1 cellular context compared by ENCODE assay signal in the genomic region with DNA sequence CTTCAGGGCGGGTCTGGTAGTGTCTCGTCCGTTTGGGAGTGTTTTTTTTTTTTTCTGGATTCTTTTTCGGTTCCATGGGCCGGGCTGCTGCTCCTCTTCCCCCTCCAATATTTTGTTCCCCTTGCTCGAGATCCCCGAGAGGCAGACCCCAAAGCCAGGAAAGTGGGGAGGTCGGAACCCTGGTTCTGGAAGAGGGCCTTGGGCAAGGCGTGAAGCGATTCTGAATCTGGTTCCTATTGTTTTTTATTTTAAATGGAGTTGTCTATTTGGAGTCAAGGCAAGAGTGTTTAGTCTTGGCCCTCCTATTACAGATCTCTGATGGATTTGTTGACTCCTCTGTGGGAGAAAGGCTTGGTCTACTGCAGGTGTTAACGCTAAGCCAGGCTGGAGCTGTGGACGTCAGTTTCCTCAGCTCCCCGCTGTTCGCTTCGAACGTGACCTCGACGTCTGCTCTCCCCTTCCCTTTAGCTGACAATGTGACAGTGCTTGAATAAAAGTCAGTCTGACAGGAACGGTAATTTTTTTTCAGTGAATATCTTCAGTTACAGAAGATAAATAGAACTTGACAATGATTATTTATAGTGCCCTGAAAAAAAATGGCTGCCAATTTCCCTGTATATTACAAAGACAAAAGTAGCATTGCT.
TF ChIP-seq lines count a peak whose summit lies in the region.

No MANE protein-coding gene starts in this region.

TF ChIP-seq in GM12878, 131 proteins besides CTCF, POLR2A, EP300 and RAD21 (continued from another document):
- TF ChIP-seq, protein P1, sequence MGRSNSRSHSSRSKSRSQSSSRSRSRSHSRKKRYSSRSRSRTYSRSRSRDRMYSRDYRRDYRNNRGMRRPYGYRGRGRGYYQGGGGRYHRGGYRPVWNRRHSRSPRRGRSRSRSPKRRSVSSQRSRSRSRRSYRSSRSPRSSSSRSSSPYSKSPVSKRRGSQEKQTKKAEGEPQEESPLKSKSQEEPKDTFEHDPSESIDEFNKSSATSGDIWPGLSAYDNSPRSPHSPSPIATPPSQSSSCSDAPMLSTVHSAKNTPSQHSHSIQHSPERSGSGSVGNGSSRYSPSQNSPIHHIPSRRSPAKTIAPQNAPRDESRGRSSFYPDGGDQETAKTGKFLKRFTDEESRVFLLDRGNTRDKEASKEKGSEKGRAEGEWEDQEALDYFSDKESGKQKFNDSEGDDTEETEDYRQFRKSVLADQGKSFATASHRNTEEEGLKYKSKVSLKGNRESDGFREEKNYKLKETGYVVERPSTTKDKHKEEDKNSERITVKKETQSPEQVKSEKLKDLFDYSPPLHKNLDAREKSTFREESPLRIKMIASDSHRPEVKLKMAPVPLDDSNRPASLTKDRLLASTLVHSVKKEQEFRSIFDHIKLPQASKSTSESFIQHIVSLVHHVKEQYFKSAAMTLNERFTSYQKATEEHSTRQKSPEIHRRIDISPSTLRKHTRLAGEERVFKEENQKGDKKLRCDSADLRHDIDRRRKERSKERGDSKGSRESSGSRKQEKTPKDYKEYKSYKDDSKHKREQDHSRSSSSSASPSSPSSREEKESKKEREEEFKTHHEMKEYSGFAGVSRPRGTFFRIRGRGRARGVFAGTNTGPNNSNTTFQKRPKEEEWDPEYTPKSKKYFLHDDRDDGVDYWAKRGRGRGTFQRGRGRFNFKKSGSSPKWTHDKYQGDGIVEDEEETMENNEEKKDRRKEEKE (IDR thresholded peaks at IDR 0.05), result no peak
- TF ChIP-seq EED (IDR thresholded peaks at IDR 0.05; ENCODE audit: low read depth) (no peak), TCF12 (IDR thresholded peaks at IDR 0.05; ENCODE audit: low read depth, low read length) (no peak), ATF7 (IDR thresholded peaks at IDR 0.05; ENCODE audit: low read depth) (peak; percentile 30; the same call in 1 of the 2 replicates), KDM1A (IDR thresholded peaks at IDR 0.05; ENCODE audit: borderline replicate concordance) (no peak), CBX3 (IDR thresholded peaks at IDR 0.05; ENCODE audit: borderline replicate concordance, low read depth) (no peak), LARP7 (IDR thresholded peaks at IDR 0.05) (no peak), ZNF24 (IDR thresholded peaks at IDR 0.05) (no peak), ESRRA (IDR thresholded peaks at IDR 0.05; ENCODE audit: low read length) (no peak), MEF2A (IDR thresholded peaks at IDR 0.05; ENCODE audit: insufficient read depth, low read depth, low read length) (no peak), RAD51 (IDR thresholded peaks at IDR 0.05) (no peak), ZSCAN29 (IDR thresholded peaks at IDR 0.05) (no peak), FOS (IDR thresholded peaks at IDR 0.05; ENCODE audit: borderline replicate concordance, extremely low read depth, insufficient read length) (no peak), IKZF2 (IDR thresholded peaks at IDR 0.05) (no peak; a peak in 1 of 4 replicates), BCL11A (IDR thresholded peaks at IDR 0.05; ENCODE audit: low read depth, low read length) (no peak), TARDBP (IDR thresholded peaks at IDR 0.05; ENCODE audit: borderline replicate concordance) (no peak), SMC3 (IDR thresholded peaks at IDR 0.05; ENCODE audit: borderline replicate concordance, low read length) (0 out of 2 replicates have a peak, but pooled peaks have one; percentile 9), TCF7 (IDR thresholded peaks at IDR 0.05; ENCODE audit: borderline replicate concordance) (no peak), RCOR1 (conservative IDR thresholded peaks at IDR 0.05; ENCODE audit: low read depth, low read length) (no peak), MTA3 (IDR thresholded peaks at IDR 0.05; ENCODE audit: borderline replicate concordance, low read length) (peak; percentile 37; the same call in 1 of the 2 replicates), MYC (IDR thresholded peaks at IDR 0.05; ENCODE audit: insufficient read depth, insufficient read length, insufficient replicate concordance, low read length, severe bottlenecking) (no peak)
- TF ChIP-seq, protein P2, sequence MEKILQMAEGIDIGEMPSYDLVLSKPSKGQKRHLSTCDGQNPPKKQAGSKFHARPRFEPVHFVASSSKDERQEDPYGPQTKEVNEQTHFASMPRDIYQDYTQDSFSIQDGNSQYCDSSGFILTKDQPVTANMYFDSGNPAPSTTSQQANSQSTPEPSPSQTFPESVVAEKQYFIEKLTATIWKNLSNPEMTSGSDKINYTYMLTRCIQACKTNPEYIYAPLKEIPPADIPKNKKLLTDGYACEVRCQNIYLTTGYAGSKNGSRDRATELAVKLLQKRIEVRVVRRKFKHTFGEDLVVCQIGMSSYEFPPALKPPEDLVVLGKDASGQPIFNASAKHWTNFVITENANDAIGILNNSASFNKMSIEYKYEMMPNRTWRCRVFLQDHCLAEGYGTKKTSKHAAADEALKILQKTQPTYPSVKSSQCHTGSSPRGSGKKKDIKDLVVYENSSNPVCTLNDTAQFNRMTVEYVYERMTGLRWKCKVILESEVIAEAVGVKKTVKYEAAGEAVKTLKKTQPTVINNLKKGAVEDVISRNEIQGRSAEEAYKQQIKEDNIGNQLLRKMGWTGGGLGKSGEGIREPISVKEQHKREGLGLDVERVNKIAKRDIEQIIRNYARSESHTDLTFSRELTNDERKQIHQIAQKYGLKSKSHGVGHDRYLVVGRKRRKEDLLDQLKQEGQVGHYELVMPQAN (conservative IDR thresholded peaks at IDR 0.05), result no peak
- TF ChIP-seq, protein P3, sequence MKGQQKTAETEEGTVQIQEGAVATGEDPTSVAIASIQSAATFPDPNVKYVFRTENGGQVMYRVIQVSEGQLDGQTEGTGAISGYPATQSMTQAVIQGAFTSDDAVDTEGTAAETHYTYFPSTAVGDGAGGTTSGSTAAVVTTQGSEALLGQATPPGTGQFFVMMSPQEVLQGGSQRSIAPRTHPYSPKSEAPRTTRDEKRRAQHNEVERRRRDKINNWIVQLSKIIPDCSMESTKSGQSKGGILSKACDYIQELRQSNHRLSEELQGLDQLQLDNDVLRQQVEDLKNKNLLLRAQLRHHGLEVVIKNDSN (IDR thresholded peaks at IDR 0.05; ENCODE audit: borderline replicate concordance, extremely low read length, insufficient read depth, low read depth, low read length), result no peak
- TF ChIP-seq, protein P4, sequence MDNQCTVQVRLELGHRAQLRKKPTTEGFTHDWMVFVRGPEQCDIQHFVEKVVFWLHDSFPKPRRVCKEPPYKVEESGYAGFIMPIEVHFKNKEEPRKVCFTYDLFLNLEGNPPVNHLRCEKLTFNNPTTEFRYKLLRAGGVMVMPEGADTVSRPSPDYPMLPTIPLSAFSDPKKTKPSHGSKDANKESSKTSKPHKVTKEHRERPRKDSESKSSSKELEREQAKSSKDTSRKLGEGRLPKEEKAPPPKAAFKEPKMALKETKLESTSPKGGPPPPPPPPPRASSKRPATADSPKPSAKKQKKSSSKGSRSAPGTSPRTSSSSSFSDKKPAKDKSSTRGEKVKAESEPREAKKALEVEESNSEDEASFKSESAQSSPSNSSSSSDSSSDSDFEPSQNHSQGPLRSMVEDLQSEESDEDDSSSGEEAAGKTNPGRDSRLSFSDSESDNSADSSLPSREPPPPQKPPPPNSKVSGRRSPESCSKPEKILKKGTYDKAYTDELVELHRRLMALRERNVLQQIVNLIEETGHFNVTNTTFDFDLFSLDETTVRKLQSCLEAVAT (IDR thresholded peaks at IDR 0.05), result peak; percentile 86; the same call in 1 of the 2 replicates
- TF ChIP-seq, protein P5, sequence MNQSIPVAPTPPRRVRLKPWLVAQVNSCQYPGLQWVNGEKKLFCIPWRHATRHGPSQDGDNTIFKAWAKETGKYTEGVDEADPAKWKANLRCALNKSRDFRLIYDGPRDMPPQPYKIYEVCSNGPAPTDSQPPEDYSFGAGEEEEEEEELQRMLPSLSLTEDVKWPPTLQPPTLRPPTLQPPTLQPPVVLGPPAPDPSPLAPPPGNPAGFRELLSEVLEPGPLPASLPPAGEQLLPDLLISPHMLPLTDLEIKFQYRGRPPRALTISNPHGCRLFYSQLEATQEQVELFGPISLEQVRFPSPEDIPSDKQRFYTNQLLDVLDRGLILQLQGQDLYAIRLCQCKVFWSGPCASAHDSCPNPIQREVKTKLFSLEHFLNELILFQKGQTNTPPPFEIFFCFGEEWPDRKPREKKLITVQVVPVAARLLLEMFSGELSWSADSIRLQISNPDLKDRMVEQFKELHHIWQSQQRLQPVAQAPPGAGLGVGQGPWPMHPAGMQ (IDR thresholded peaks at IDR 0.05; ENCODE audit: borderline replicate concordance), result no peak
- TF ChIP-seq, protein P6, sequence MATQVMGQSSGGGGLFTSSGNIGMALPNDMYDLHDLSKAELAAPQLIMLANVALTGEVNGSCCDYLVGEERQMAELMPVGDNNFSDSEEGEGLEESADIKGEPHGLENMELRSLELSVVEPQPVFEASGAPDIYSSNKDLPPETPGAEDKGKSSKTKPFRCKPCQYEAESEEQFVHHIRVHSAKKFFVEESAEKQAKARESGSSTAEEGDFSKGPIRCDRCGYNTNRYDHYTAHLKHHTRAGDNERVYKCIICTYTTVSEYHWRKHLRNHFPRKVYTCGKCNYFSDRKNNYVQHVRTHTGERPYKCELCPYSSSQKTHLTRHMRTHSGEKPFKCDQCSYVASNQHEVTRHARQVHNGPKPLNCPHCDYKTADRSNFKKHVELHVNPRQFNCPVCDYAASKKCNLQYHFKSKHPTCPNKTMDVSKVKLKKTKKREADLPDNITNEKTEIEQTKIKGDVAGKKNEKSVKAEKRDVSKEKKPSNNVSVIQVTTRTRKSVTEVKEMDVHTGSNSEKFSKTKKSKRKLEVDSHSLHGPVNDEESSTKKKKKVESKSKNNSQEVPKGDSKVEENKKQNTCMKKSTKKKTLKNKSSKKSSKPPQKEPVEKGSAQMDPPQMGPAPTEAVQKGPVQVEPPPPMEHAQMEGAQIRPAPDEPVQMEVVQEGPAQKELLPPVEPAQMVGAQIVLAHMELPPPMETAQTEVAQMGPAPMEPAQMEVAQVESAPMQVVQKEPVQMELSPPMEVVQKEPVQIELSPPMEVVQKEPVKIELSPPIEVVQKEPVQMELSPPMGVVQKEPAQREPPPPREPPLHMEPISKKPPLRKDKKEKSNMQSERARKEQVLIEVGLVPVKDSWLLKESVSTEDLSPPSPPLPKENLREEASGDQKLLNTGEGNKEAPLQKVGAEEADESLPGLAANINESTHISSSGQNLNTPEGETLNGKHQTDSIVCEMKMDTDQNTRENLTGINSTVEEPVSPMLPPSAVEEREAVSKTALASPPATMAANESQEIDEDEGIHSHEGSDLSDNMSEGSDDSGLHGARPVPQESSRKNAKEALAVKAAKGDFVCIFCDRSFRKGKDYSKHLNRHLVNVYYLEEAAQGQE (IDR thresholded peaks at IDR 0.05; ENCODE audit: low read depth, low read length), result no peak
TF ChIP-seq in GM12878: peak in this region for 16.
